ENCODE assay signal across 12 cellular contexts in genomic region chr10:88693392-88694020, GRCh38. TPM values are rescaled to one million over a fixed set of nuclear protein-coding genes. Genes with fewer than 3 reads are reported as not detected.
DNase-seq lines count a peak whose midpoint lies in the region; TF ChIP-seq lines count a peak whose summit lies in the region.
"Had no signal": no experiment of that assay in that cellular context is flagged by ENCODE, and none has a peak within 500 bp of the region (broad histone marks: within the 10 kb centered on the region; RNA-seq: fewer than 3 reads in every experiment).

No MANE protein-coding gene starts in this region.

- H3K27ac ChIP-seq in C4-2B (no peak overlapping the region), endodermal cell (ENCODE audit: low read depth, low read length) (no peak overlapping the region), caudate nucleus (ENCODE audit: low read depth, low read length) (no peak overlapping the region), dorsolateral prefrontal cortex (no peak overlapping the region)

- H3K4me3 Mint-ChIP-seq in endodermal cell, result no peak overlapping the region
- no peak overlapping the region for H3K4me3 Mint-ChIP-seq in nephron
- H3K4me3 Mint-ChIP-seq in T-helper 2 cell treated with Interferon-gamma antibody and Interleukin-4, amounts not matched to agents 5 μg/mL and 100 μg/mL, for 36 hours, result no peak overlapping the region

- H3K4me3 ChIP-seq in endodermal cell (ENCODE audit: low read length) (no peak overlapping the region), dorsolateral prefrontal cortex (no peak overlapping the region)

- DNase-seq in endodermal cell (no peak), caudate nucleus (lab: John Stamatoyannopoulos, UW) (no peak), dorsolateral prefrontal cortex (no peak), NCI-H446 (lab: John Stamatoyannopoulos, UW) (no peak)
- no peak for DNase-seq in T-helper 2 cell treated with Interferon-gamma antibody and Interleukin-4, amounts not matched to agents 5 μg/mL and 100 μg/mL, for 36 hours (ENCODE audit: low spot score)
- DNase-seq: DMS79 treated with DMSO at 0.1 percent for 48 hours; left cardiac atrium; stimulated activated CD4-positive, alpha-beta T cell treated with anti-CD3 and anti-CD28 coated beads, Interleukin-4, amount 100 ng/mL, for 24 hours had no signal

- no peaks in the 10 kb centered on the region for H3K9me3 ChIP-seq in endodermal cell (ENCODE audit: control insufficient read depth, low read length)

- H3K36me3 ChIP-seq in endodermal cell (ENCODE audit: control insufficient read depth, insufficient read depth, low read length), result no peaks in the 10 kb centered on the region

- H3K27me3 Mint-ChIP-seq in endodermal cell (ENCODE audit: insufficient read depth) (peaks cover 24% of the 10 kb centered on the region), nephron (ENCODE audit: low read depth) (no peaks in the 10 kb centered on the region)
- peaks cover 36% of the 10 kb centered on the region for H3K27me3 Mint-ChIP-seq in T-helper 2 cell treated with Interferon-gamma antibody and Interleukin-4, amounts not matched to agents 5 μg/mL and 100 μg/mL, for 36 hours (ENCODE audit: low read depth)

- no peaks in the 10 kb centered on the region for H3K36me3 Mint-ChIP-seq in endodermal cell (ENCODE audit: low read depth)
- H3K36me3 Mint-ChIP-seq in nephron (ENCODE audit: low read depth), result no peaks in the 10 kb centered on the region
- no peaks in the 10 kb centered on the region for H3K36me3 Mint-ChIP-seq in T-helper 2 cell treated with Interferon-gamma antibody and Interleukin-4, amounts not matched to agents 5 μg/mL and 100 μg/mL, for 36 hours (ENCODE audit: low read depth)

- TF ChIP-seq CTCF in C4-2B (conservative IDR thresholded peaks at IDR 0.05) (peak; percentile 23), LNCAP (IDR thresholded peaks at IDR 0.05) (peak; percentile 21; the same call in 1 of the 2 replicates), endodermal cell (conservative IDR thresholded peaks at IDR 0.05) (peak; percentile 59), nephron (IDR thresholded peaks at IDR 0.05; ENCODE audit: unreplicated experiment in 3 of 3) (peak in 2 of 3 experiments; percentile 35 to 39), dorsolateral prefrontal cortex (IDR thresholded peaks at IDR 0.05 in 54 of 56, conservative IDR thresholded peaks at IDR 0.05 in 2 of 56; ENCODE audit: low read depth in 1 of 56, partially characterized antibody in 56 of 56) (peak in 13 of 56 donors; percentile 7 to 37 (median 19))

- H3K27ac Mint-ChIP-seq in endodermal cell (no peak overlapping the region), nephron (no peak overlapping the region)
- H3K27ac Mint-ChIP-seq in T-helper 2 cell treated with Interferon-gamma antibody and Interleukin-4, amounts not matched to agents 5 μg/mL and 100 μg/mL, for 36 hours, result no peak overlapping the region

- H3K9me3 Mint-ChIP-seq in endodermal cell, result no peaks in the 10 kb centered on the region
- peaks cover 3% of the 10 kb centered on the region for H3K9me3 Mint-ChIP-seq in nephron
- no peaks in the 10 kb centered on the region for H3K9me3 Mint-ChIP-seq in T-helper 2 cell treated with Interferon-gamma antibody and Interleukin-4, amounts not matched to agents 5 μg/mL and 100 μg/mL, for 36 hours

- H3K27me3 ChIP-seq in endodermal cell (ENCODE audit: control insufficient read depth, insufficient read depth, low read length, poor library complexity, severe bottlenecking) (no peaks in the 10 kb centered on the region), dorsolateral prefrontal cortex (peaks cover 0 to 4% (median 0%) of the 10 kb centered on the region in 45 donors)

- no peak overlapping the region for H3K9ac ChIP-seq in endodermal cell (ENCODE audit: extremely low read depth, low read length, poor library complexity, severe bottlenecking)

- intact Hi-C loops in dorsolateral prefrontal cortex (cut with DNase I), result no loop called here

- H3K4me1 Mint-ChIP-seq in endodermal cell (peaks cover 7% of the 10 kb centered on the region), nephron (no peaks in the 10 kb centered on the region)
- no peaks in the 10 kb centered on the region for H3K4me1 Mint-ChIP-seq in T-helper 2 cell treated with Interferon-gamma antibody and Interleukin-4, amounts not matched to agents 5 μg/mL and 100 μg/mL, for 36 hours (ENCODE audit: low read depth)

- no peaks in the 10 kb centered on the region for H3K4me1 ChIP-seq in endodermal cell (ENCODE audit: control insufficient read depth, insufficient read depth, low read length)

- WGBS in endodermal cell (ENCODE audit: insufficient coverage in 1 of 2, insufficient read length in 1 of 2), 2 experiments, result 83 to 96% methylated on average over 1 to 4 of the region's 4 CpGs

RNA-seq across cellular contexts. Expression of gene LIPK, which starts 12.5 kb away (rescaled TPM):
- total RNA-seq in endodermal cell (not detected), dorsolateral prefrontal cortex (not detected)
- polyA plus RNA-seq in endodermal cell (2013, experiment 1 of 2), result not detected
- not detected for polyA plus RNA-seq in endodermal cell (2013, experiment 2 of 2)
- total RNA-seq: left cardiac atrium, omental fat pad had no signal

RNA-seq across cellular contexts. Expression of gene LIPF, which starts 29.3 kb away (rescaled TPM):
- total RNA-seq in endodermal cell (not detected), dorsolateral prefrontal cortex (under 1 TPM in 2 of 120 experiments, not detected in 118; 0.33 to 0.41 TPM)
- not detected for polyA plus RNA-seq in endodermal cell (2013, experiment 1 of 2)
- not detected for polyA plus RNA-seq in endodermal cell (2013, experiment 2 of 2)
- total RNA-seq: left cardiac atrium, omental fat pad had no signal
